8 cellular contexts compared by ENCODE assay signal in genomic region chr4:139651282-139652194, GRCh38. TPM values are rescaled to one million over a fixed set of nuclear protein-coding genes. Genes with fewer than 3 reads are reported as not detected.
DNase-seq lines count a peak whose midpoint lies in the region; ATAC-seq and TF ChIP-seq lines count a peak whose summit lies in the region.

No MANE protein-coding gene starts in this region.

- DNase-seq in NCI-H146 treated with DMSO at 0.1 percent for 48 hours (lab: John Stamatoyannopoulos, UW; ENCODE audit: unreplicated experiment) (peak; percentile 41), T-helper 17 cell (peak; percentile 47 to 53 (median 48)), amygdala (lab: John Stamatoyannopoulos, UW) (peak in 54 of 56 donors; percentile 13 to 90 (median 62)), right cardiac atrium (peak; percentile 88 to 93 (median 89)), sigmoid colon (peak; percentile 91)

- H3K4me1 Mint-ChIP-seq in T-helper 17 cell, result peaks cover 8% of the 10 kb centered on the region

- peaks cover 40% of the 10 kb centered on the region for H3K27me3 Mint-ChIP-seq in T-helper 17 cell

- H3K27ac ChIP-seq in right cardiac atrium (ENCODE audit: low read length) (no peak overlapping the region), sigmoid colon (no peak overlapping the region)

- WGBS in right cardiac atrium, result 10% methylated on average over 13 of the region's 13 CpGs
- WGBS in sigmoid colon, 2 donors, result 19 to 24% methylated on average over 13 of the region's 13 CpGs

- H3K9me3 ChIP-seq in T-helper 17 cell (ENCODE audit: control insufficient read depth, low read length, poor library complexity, severe bottlenecking), result no peaks in the 10 kb centered on the region
- H3K9me3 ChIP-seq in right cardiac atrium (ENCODE audit: control insufficient read depth, low read length), result no peaks in the 10 kb centered on the region
- H3K9me3 ChIP-seq in sigmoid colon, result no peaks in the 10 kb centered on the region

- H3K36me3 ChIP-seq in sigmoid colon, result no peaks in the 10 kb centered on the region

- TF ChIP-seq EP300 in sigmoid colon (IDR thresholded peaks at IDR 0.05), result no peak

- H3K27ac Mint-ChIP-seq in T-helper 17 cell, result no peak overlapping the region

- intact Hi-C loops in right cardiac atrium (cut with DNase I) (loop anchor here in 3 of 4 donors (2.0 to 5.0 kb wide), 2 partner anchors 44 to 49 kb away; no protein-coding TSS in a partner anchor), sigmoid colon (cut with DNase I) (loop anchor here (5.0 kb wide), 3 partner anchors 49 to 154 kb away; partner anchors contain the start of gene SETD7)

- H3K4me1 ChIP-seq in right cardiac atrium (ENCODE audit: control insufficient read depth, insufficient read depth, low read length), result peaks cover 2% of the 10 kb centered on the region
- H3K4me1 ChIP-seq in sigmoid colon, result peaks cover 0 to 5% (median 2%) of the 10 kb centered on the region in 4 donors

- peak; percentile 86 for ATAC-seq in HG02588 (IDR thresholded peaks at IDR 0.05; ENCODE audit: unreplicated experiment)
- peak; percentile 95 for ATAC-seq in T-helper 17 cell
- ATAC-seq in right cardiac atrium, result peak; percentile 87 to 89
- ATAC-seq in HG03097 (IDR thresholded peaks at IDR 0.05; ENCODE audit: low FRiP score, unreplicated experiment), result no peak

- peak overlapping the region; percentile 21 for H3K4me3 Mint-ChIP-seq in T-helper 17 cell

- no peaks in the 10 kb centered on the region for H3K27me3 ChIP-seq in right cardiac atrium (ENCODE audit: control insufficient read depth, insufficient read depth)
- no peaks in the 10 kb centered on the region for H3K27me3 ChIP-seq in sigmoid colon

- H3K4me3 ChIP-seq in right cardiac atrium (ENCODE audit: low read length) (no peak overlapping the region), sigmoid colon (peak overlapping the region in 2 of 4 donors; percentile 20 to 26)

- TF ChIP-seq CTCF in GM12874 (IDR thresholded peaks at IDR 0.05; ENCODE audit: insufficient read depth, low read depth, low read length), result peak; percentile 84
- peak; percentile 79 to 94 (median 84) for TF ChIP-seq CTCF in sigmoid colon (IDR thresholded peaks at IDR 0.05)

- peaks cover 6% of the 10 kb centered on the region for H3K36me3 Mint-ChIP-seq in T-helper 17 cell (ENCODE audit: low read depth)

- TF ChIP-seq POLR2A in sigmoid colon (IDR thresholded peaks at IDR 0.05), result no peak

RNA-seq across cellular contexts. Expression of gene MGST2, which starts 14.1 kb away (rescaled TPM):
- 1 to 10 TPM; 1.6 to 3.1 TPM for total RNA-seq in T-helper 17 cell
- 100 to 1,000 TPM in 3 of 4 donors, 10 to 100 TPM in 1; 98.1 to 125 (median 116) TPM for total RNA-seq in right cardiac atrium
- 173 TPM for polyA plus RNA-seq in right cardiac atrium
- 10 to 100 TPM; 30.8 to 48.2 (median 42.3) TPM for total RNA-seq in sigmoid colon
- polyA plus RNA-seq in sigmoid colon, result 100 to 1,000 TPM in 1 of 3 donors, 10 to 100 TPM in 2; 70.9 to 143 (median 84.8) TPM

Comparison
In these comparisons a context has a peak if more than half of its experiments do, and no peak if none do; other contexts are left out.
1. DNase-seq: peak in every context shown above with its lines; median percentile 91 in sigmoid colon; 89 in right cardiac atrium; 62 in amygdala; 48 in T-helper 17 cell; 41 in NCI-H146 treated with DMSO at 0.1 percent for 48 hours.
2. RNA of gene MGST2, which starts 14.1 kb away (total RNA-seq): 98.1 to 125 TPM in right cardiac atrium and 30.8 to 48.2 TPM in sigmoid colon; 1.6 to 3.1 TPM in T-helper 17 cell; every median in the first group is over 4 times any median in the second.